1 cellular context compared by ENCODE assay signal in the genomic region with DNA sequence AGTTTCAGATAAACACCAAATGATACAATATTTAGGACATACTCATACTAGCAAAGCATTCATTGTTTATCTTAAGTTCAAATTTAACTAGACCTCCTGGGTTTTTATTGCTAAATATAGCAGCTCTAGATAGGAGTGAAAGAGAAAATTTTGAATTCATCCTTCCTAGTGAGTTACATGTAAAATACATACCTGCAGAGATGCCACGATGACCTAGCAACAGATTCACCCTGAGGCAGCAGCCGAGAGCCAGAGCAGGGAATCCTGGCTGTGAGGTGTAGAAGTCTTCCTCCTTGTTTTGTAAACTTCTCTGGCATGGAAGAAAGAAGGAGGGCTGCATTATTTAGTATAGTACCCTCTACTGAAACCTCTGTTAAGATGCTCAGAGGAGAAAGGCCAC.
TF ChIP-seq lines count a peak whose summit lies in the region.

No MANE protein-coding gene starts in this region.

TF ChIP-seq in WTC11, 78 proteins besides CTCF, POLR2A, EP300 and RAD21 (continued from another document):
- TF ChIP-seq, protein P1, sequence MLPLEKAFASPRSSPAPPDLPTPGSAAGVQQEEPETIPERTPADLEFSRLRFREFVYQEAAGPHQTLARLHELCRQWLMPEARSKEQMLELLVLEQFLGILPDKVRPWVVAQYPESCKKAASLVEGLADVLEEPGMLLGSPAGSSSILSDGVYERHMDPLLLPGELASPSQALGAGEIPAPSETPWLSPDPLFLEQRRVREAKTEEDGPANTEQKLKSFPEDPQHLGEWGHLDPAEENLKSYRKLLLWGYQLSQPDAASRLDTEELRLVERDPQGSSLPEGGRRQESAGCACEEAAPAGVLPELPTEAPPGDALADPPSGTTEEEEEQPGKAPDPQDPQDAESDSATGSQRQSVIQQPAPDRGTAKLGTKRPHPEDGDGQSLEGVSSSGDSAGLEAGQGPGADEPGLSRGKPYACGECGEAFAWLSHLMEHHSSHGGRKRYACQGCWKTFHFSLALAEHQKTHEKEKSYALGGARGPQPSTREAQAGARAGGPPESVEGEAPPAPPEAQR (CRISPR knock-in tag; IDR thresholded peaks at IDR 0.05), result no peak
- TF ChIP-seq HMGA2 (CRISPR knock-in tag; IDR thresholded peaks at IDR 0.05), result no peak
- TF ChIP-seq ZNF263 (CRISPR knock-in tag; IDR thresholded peaks at IDR 0.05; ENCODE audit: low read depth), result no peak
- TF ChIP-seq NR3C1 (CRISPR knock-in tag; conservative IDR thresholded peaks at IDR 0.05; ENCODE audit: low read depth), result no peak
TF ChIP-seq in WTC11: peak in this region for 0.
